11 cellular contexts compared by ENCODE assay signal in genomic region chr19:39128511-39129079, GRCh38. TPM values are rescaled to one million over a fixed set of nuclear protein-coding genes. Genes with fewer than 3 reads are reported as not detected.
DNase-seq lines count a peak whose midpoint lies in the region; ATAC-seq and TF ChIP-seq lines count a peak whose summit lies in the region.
"Had no signal": no experiment of that assay in that cellular context is flagged by ENCODE, and none has a peak within 500 bp of the region (broad histone marks: within the 10 kb centered on the region; RNA-seq: fewer than 3 reads in every experiment).

No MANE protein-coding gene starts in this region.

- H3K36me3 ChIP-seq in HEK293 (ENCODE audit: control insufficient read depth in 2 of 2, insufficient read depth in 1 of 2, low read length in 2 of 2) = no peaks in the 10 kb centered on the region; a peak in 1 of 3 replicates
- no peaks in the 10 kb centered on the region for H3K36me3 ChIP-seq in osteoblast (ENCODE audit: insufficient read depth, low read length)
- H3K36me3 ChIP-seq in SJCRH30 = no peaks in the 10 kb centered on the region

- no peak overlapping the region for H3K4me3 ChIP-seq in HEK293 (ENCODE audit: low read depth, low read length)
- H3K4me3 ChIP-seq in osteoblast (ENCODE audit: insufficient read depth, low read length) = no peak overlapping the region
- H3K4me3 ChIP-seq in SJCRH30 = no peak overlapping the region
- H3K4me3 ChIP-seq: smooth muscle cell had no signal

- H3K9me3 ChIP-seq in HEK293 (ENCODE audit: control insufficient read depth, insufficient read depth, low read depth, low read length) (no peaks in the 10 kb centered on the region), osteoblast (ENCODE audit: low read depth, low read length) (no peaks in the 10 kb centered on the region), SJCRH30 (replicated peaks) (no peaks in the 10 kb centered on the region)

- H3K27me3 ChIP-seq in osteoblast (ENCODE audit: insufficient read depth, low read length) = no peaks in the 10 kb centered on the region
- no peaks in the 10 kb centered on the region for H3K27me3 ChIP-seq in SJCRH30

- peak overlapping the region; percentile 9 for H3K4me2 ChIP-seq in osteoblast (ENCODE audit: insufficient read depth, low read length)
- H3K4me2 ChIP-seq: smooth muscle cell had no signal

- H3K27ac ChIP-seq in HEK293 (ENCODE audit: extremely low read depth, low read depth, low read length) (peak overlapping the region; percentile 39; the same call in 1 of the 2 replicates), osteoblast (ENCODE audit: low read depth, low read length) (no peak overlapping the region), SJCRH30 (no peak overlapping the region)

- H3K27me3 Mint-ChIP-seq in effector memory CD8-positive, alpha-beta T cell = no peaks in the 10 kb centered on the region
- H3K27me3 Mint-ChIP-seq: naive B cell had no signal

- H3K27ac Mint-ChIP-seq in effector memory CD8-positive, alpha-beta T cell = peak overlapping the region; percentile 44 to 60

- H3K79me2 ChIP-seq in osteoblast (ENCODE audit: insufficient read depth, low read length) = peaks cover 84% of the 10 kb centered on the region

- no peak overlapping the region for H2AFZ ChIP-seq in osteoblast (ENCODE audit: low read length)

- TF ChIP-seq CTCF in AG09319 (IDR thresholded peaks at IDR 0.05; ENCODE audit: low read depth, low read length) (peak; percentile 3), HEK293 (tag by site-specific recombination; IDR thresholded peaks at IDR 0.05) (peak; percentile 14; the same call in 1 of the 2 replicates), osteoblast (IDR thresholded peaks at IDR 0.05; ENCODE audit: extremely low read depth, low read depth, low read length) (peak; percentile 26)

- POLR2A ChIA-PET in HEK293 (lab: Yijun Ruan, JAX) = interaction anchor here (1.0 to 1.3 kb wide), 2 partner anchors 28 to 34 kb away, joined by 3 read pairs; no protein-coding TSS in a partner anchor

- H4K20me1 ChIP-seq in osteoblast (ENCODE audit: insufficient read depth, low read length) = peaks cover 54% of the 10 kb centered on the region

- ATAC-seq in effector memory CD8-positive, alpha-beta T cell (replicated peaks) = no peak
- ATAC-seq in GM19328 (IDR thresholded peaks at IDR 0.05; ENCODE audit: unreplicated experiment) = no peak

- no peaks in the 10 kb centered on the region for H3K9me3 Mint-ChIP-seq in effector memory CD8-positive, alpha-beta T cell
- H3K9me3 Mint-ChIP-seq: naive B cell had no signal

- H3K4me1 Mint-ChIP-seq in effector memory CD8-positive, alpha-beta T cell (ENCODE audit: low read depth in 2 of 2) = peaks cover 52 to 58% of the 10 kb centered on the region in 2 donors

- DNase-seq in AG09319 (ENCODE audit: extremely low read depth, low read depth) (no peak), osteoblast (ENCODE audit: insufficient read length, low spot score, missing footprints) (no peak), SJCRH30 (no peak), NCI-H82 treated with DMSO at 0.1 percent for 48 hours (lab: John Stamatoyannopoulos, UW; ENCODE audit: unreplicated experiment) (no peak), SK-N-DZ (ENCODE audit: low spot score) (no peak)
- DNase-seq in effector memory CD8-positive, alpha-beta T cell = no peak
- DNase-seq: activated T-cell treated with anti-CD3 and anti-CD28 coated beads for 4 hours, naive B cell had no signal

- H3K36me3 Mint-ChIP-seq in effector memory CD8-positive, alpha-beta T cell (ENCODE audit: insufficient read depth) = peaks cover 20% of the 10 kb centered on the region
- H3K36me3 Mint-ChIP-seq: naive B cell had no signal

- H3K4me3 Mint-ChIP-seq in effector memory CD8-positive, alpha-beta T cell = no peak overlapping the region

- H3K4me1 ChIP-seq in HEK293 (ENCODE audit: control insufficient read depth, insufficient read depth, low read length) = peaks cover 43% of the 10 kb centered on the region
- peaks cover 25% of the 10 kb centered on the region for H3K4me1 ChIP-seq in osteoblast (ENCODE audit: insufficient read depth, low read length)
- H3K4me1 ChIP-seq in SJCRH30 = peaks cover 24% of the 10 kb centered on the region

- CTCF ChIA-PET in HEK293 (lab: Yijun Ruan, JAX) = interaction anchor here (0.7 to 1.4 kb wide), 3 partner anchors 35 to 199 kb away, joined by 3 to 4 read pairs (median 4); no protein-coding TSS in a partner anchor

TF ChIP-seq in HEK293, 187 proteins besides CTCF, POLR2A, EP300 and RAD21 (continues in another document):
- TF ChIP-seq ZNF747 (tag by site-specific recombination; IDR thresholded peaks at IDR 0.05) (no peak), SALL2 (tag by site-specific recombination; IDR thresholded peaks at IDR 0.05; ENCODE audit: borderline replicate concordance) (no peak), BCL6B (tag by site-specific recombination; IDR thresholded peaks at IDR 0.05) (no peak), SP2 (tag by site-specific recombination; IDR thresholded peaks at IDR 0.05) (peak; percentile 20; the same call in 1 of the 2 replicates), ZNF449 (tag by site-specific recombination; IDR thresholded peaks at IDR 0.05) (peak; percentile 84), ZNF785 (tag by site-specific recombination; IDR thresholded peaks at IDR 0.05) (no peak), KLF1 (tag by site-specific recombination; IDR thresholded peaks at IDR 0.05) (0 out of 2 replicates have a peak, but pooled peaks have one; percentile 14), ZBTB17 (tag by site-specific recombination; IDR thresholded peaks at IDR 0.05) (peak; percentile 72), HIC1 (tag by site-specific recombination; IDR thresholded peaks at IDR 0.05) (0 out of 2 replicates have a peak, but pooled peaks have one; percentile 13)

RNA-seq across cellular contexts. Expression of gene PAK4, which starts 3.0 kb away (rescaled TPM):
- total RNA-seq in osteoblast = 6.8 and 9.4 TPM in 2 replicates
- 9.1 and 11.6 TPM in 2 replicates for total RNA-seq in SJCRH30 (2014; rRNA removed; shearing (Covaris generic))
- 9.1 and 9.7 TPM in 2 replicates for polyA plus RNA-seq in SK-N-DZ (2014; cell fraction: cytosol; rRNA removed)
- polyA plus RNA-seq in SK-N-DZ (2014; cell fraction: nucleus; rRNA removed) = 5.4 and 10.3 TPM in 2 replicates

RNA-seq across cellular contexts. Expression of gene ACP7, which starts 44.4 kb away (rescaled TPM):
- total RNA-seq in osteoblast = 0.29 TPM in 1 of 2 replicates, not detected in the other
- not detected in 2 replicates for total RNA-seq in SJCRH30 (2014; rRNA removed; shearing (Covaris generic))
- polyA plus RNA-seq in SK-N-DZ (2014; cell fraction: cytosol; rRNA removed) = not detected in 2 replicates
- not detected in 2 replicates for polyA plus RNA-seq in SK-N-DZ (2014; cell fraction: nucleus; rRNA removed)
- polyA plus RNA-seq: smooth muscle cell had no signal
